ENCODE assay signal across 16 cellular contexts in genomic region chr17:79073706-79074088, GRCh38. TPM values are rescaled to one million over a fixed set of nuclear protein-coding genes. Genes with fewer than 3 reads are reported as not detected.
DNase-seq lines count a peak whose midpoint lies in the region; ATAC-seq and TF ChIP-seq lines count a peak whose summit lies in the region.
"Had no signal": no experiment of that assay in that cellular context is flagged by ENCODE, and none has a peak within 500 bp of the region (broad histone marks: within the 10 kb centered on the region; RNA-seq: fewer than 3 reads in every experiment).

No MANE protein-coding gene starts in this region.

- no peak overlapping the region for H3K4me2 ChIP-seq in neural cell (ENCODE audit: low read length)

- H3K27me3 ChIP-seq in neural cell (ENCODE audit: insufficient read depth, low read depth, low read length): no peaks in the 10 kb centered on the region
- no peaks in the 10 kb centered on the region for H3K27me3 ChIP-seq in thyroid gland
- H3K27me3 ChIP-seq: body of pancreas had no signal

- peak overlapping the region; percentile 72 for H3K4me3 ChIP-seq in neural cell (ENCODE audit: low read length)
- no peak overlapping the region for H3K4me3 ChIP-seq in thyroid gland (replicated peaks in 1 of 3)
- H3K4me3 ChIP-seq: body of pancreas had no signal

- DNase-seq in cardiac septum (ENCODE audit: low spot score): peak; percentile 59
- DNase-seq in left cardiac atrium: no peak
- peak; percentile 50 for DNase-seq in ureter (ENCODE audit: low spot score)
- DNase-seq in thyroid gland: no peak
- DNase-seq in OCI-M2 (lab: John Stamatoyannopoulos, UW; ENCODE audit: unreplicated experiment): no peak
- DNase-seq: activated CD8-positive, alpha-beta T cell treated with anti-CD3 and anti-CD28 coated beads for 36 hours; body of pancreas; effector CD8-positive, alpha-beta T cell; left ventricle myocardium superior; NCI-H187 treated with DMSO at 0.1 percent for 48 hours; nephron progenitor cell; retina had no signal

- H3F3A ChIP-seq in neural cell (ENCODE audit: insufficient read depth, low read length, poor library complexity, severe bottlenecking): no peaks in the 10 kb centered on the region

- no peak for TF ChIP-seq EP300 in neural cell (conservative IDR thresholded peaks at IDR 0.05; ENCODE audit: poor library complexity, severe bottlenecking)

- no peak for TF ChIP-seq POLR2A in thyroid gland (IDR thresholded peaks at IDR 0.05)

- peaks cover 5 to 6% of the 10 kb centered on the region in 2 donors for H3K4me1 ChIP-seq in thyroid gland

- H3K9me2 ChIP-seq in neural cell (ENCODE audit: insufficient read depth, low read length): no peaks in the 10 kb centered on the region

- intact Hi-C loops in cardiac septum (cut with DNase I): no loop called here
- intact Hi-C loops in left cardiac atrium (cut with DNase I): loop anchor here in 1 of 2 donors (2.0 kb wide), 1 partner anchor 65 kb away; the partner anchor contains the start of gene CANT1
- intact Hi-C loops in thyroid gland (cut with DNase I): no loop called here

- 87 to 90% methylated on average over 5 to 6 of the region's 6 CpGs for WGBS in thyroid gland, 2 donors

- no peaks in the 10 kb centered on the region for H3K9me3 ChIP-seq in neural cell (ENCODE audit: low read length)
- no peaks in the 10 kb centered on the region for H3K9me3 ChIP-seq in thyroid gland
- H3K9me3 ChIP-seq: body of pancreas had no signal

- H3K79me2 ChIP-seq in neural cell (replicated peaks; ENCODE audit: insufficient read depth, low read length): no peaks in the 10 kb centered on the region

- ATAC-seq in left cardiac atrium: no peak
- ATAC-seq in HG02885 (IDR thresholded peaks at IDR 0.05; ENCODE audit: poor library complexity, unreplicated experiment): no peak

- no peaks in the 10 kb centered on the region for H4K20me1 ChIP-seq in neural cell (ENCODE audit: insufficient read depth)

- TF ChIP-seq CTCF in neural cell (IDR thresholded peaks at IDR 0.05; ENCODE audit: poor library complexity, severe bottlenecking) (no peak), thyroid gland (IDR thresholded peaks at IDR 0.05) (no peak)

- H2AFZ ChIP-seq in neural cell (ENCODE audit: low read depth, low read length): no peak overlapping the region

- peak overlapping the region; percentile 10 for H3K27ac ChIP-seq in cingulate gyrus (ENCODE audit: low read depth, low read length)
- no peak overlapping the region for H3K27ac ChIP-seq in neural cell (ENCODE audit: low read length)
- peak overlapping the region in 1 of 3 donors; percentile 22 for H3K27ac ChIP-seq in thyroid gland

- H3K36me3 ChIP-seq in neural cell (ENCODE audit: insufficient read depth, low read length): no peaks in the 10 kb centered on the region
- H3K36me3 ChIP-seq in thyroid gland: no peaks in the 10 kb centered on the region

- TF ChIP-seq RAD21 in neural cell (conservative IDR thresholded peaks at IDR 0.05): no peak

- H3K9ac ChIP-seq in neural cell (ENCODE audit: low read length): no peak overlapping the region

TF ChIP-seq in neural cell, 6 proteins besides CTCF, POLR2A, EP300 and RAD21:
- TF ChIP-seq REST (IDR thresholded peaks at IDR 0.05; ENCODE audit: borderline replicate concordance) (no peak), EZH2 (IDR thresholded peaks at IDR 0.05; ENCODE audit: borderline replicate concordance, insufficient read depth, low read length, poor library complexity, severe bottlenecking) (no peak), TAF1 (IDR thresholded peaks at IDR 0.05; ENCODE audit: low read depth) (no peak), MXI1 (conservative IDR thresholded peaks at IDR 0.05; ENCODE audit: poor library complexity, severe bottlenecking) (no peak)

RNA-seq across cellular contexts. Expression of gene ENGASE, which starts 0.9 kb away (rescaled TPM):
- total RNA-seq in cardiac septum: 39.4 TPM
- 10 to 100 TPM; 34.5 to 47.5 TPM for total RNA-seq in left cardiac atrium
- 13.0 and 19.8 TPM in 2 replicates for polyA plus RNA-seq in neural cell
- polyA minus RNA-seq in neural cell: 11.2 and 17.0 TPM in 2 replicates
- 119 TPM for total RNA-seq in ureter
- total RNA-seq in thyroid gland: 10 to 100 TPM; 23.9 to 37.1 (median 31.2) TPM

RNA-seq across cellular contexts. Expression of gene C1QTNF1, which starts 49.7 kb away (rescaled TPM):
- 92.9 TPM for total RNA-seq in cardiac septum
- total RNA-seq in left cardiac atrium: 100 to 1,000 TPM; 377 to 765 TPM
- 0.16 and 0.30 TPM in 2 replicates for polyA plus RNA-seq in neural cell
- polyA minus RNA-seq in neural cell: 0.23 and 0.49 TPM in 2 replicates
- total RNA-seq in ureter: 108 TPM
- 100 to 1,000 TPM in 1 of 4 donors, 10 to 100 TPM in 3; 58.8 to 135 (median 73.7) TPM for total RNA-seq in thyroid gland
- total RNA-seq: activated T-helper 2 cell treated with anti-CD3 and anti-CD28 coated beads, Interferon-gamma antibody, Interleukin-2, Interleukin-4, amounts not matched to agents 10 μg/mL and 5 μg/mL and 100 μg/mL, durations not matched to agents 14 hours and 24 hours and 36 hours had no signal

Comparison
In these comparisons a context has a peak if more than half of its experiments do, and no peak if none do; other contexts are left out.
1. DNase-seq: peak in cardiac septum (single experiment) and ureter (single experiment); none in left cardiac atrium (single experiment), thyroid gland (0 of 2) and OCI-M2 (single experiment).